ENCODE assay signal across 10 cellular contexts in genomic region chr1:168733241-168733640, GRCh38. TPM values are rescaled to one million over a fixed set of nuclear protein-coding genes. Genes with fewer than 3 reads are reported as not detected.
"Had no signal": no experiment of that assay in that cellular context is flagged by ENCODE, and none has a peak within 500 bp of the region (broad histone marks: within the 10 kb centered on the region; RNA-seq: fewer than 3 reads in every experiment).

No MANE protein-coding gene starts in this region.

- H3K4me3 ChIP-seq: GM23338, K562 had no signal

- FAIRE-seq: H1, H54, HTR-8/SVneo, K562 had no signal

- DNase-seq: H9, HCEC 1CT, IMR-90, KG1 had no signal

RNA-seq across cellular contexts. Expression of gene DPT, which starts 4.2 kb away (rescaled TPM):
- total RNA-seq: GM23338, H1, H9, HT-29, IMR-90, K562 had no signal
- polyA plus RNA-seq: GM23338, H1, IMR-90, K562 had no signal
